In genomic region chr11:68030318-68031135, GRCh38 we compare ENCODE assay signal across 1 cellular context.
TF ChIP-seq lines count a peak whose summit lies in the region.

NDUFS8 (plus strand) TSS chr11:68030681; CDS start chr11:68032152, 1,471 bp downstream.

TF ChIP-seq in K562, 482 proteins besides CTCF, POLR2A, EP300 and RAD21 (continued from another document and continues in another):
- no peak for TF ChIP-seq UBTF (IDR thresholded peaks at IDR 0.05; ENCODE audit: borderline replicate concordance in 1 of 2, low read depth in 2 of 2, low read length in 2 of 2)
- peak; percentile 97 for TF ChIP-seq PKNOX1 (IDR thresholded peaks at IDR 0.05)
- no peak for TF ChIP-seq ARID1B (IDR thresholded peaks at IDR 0.05)
- no peak for TF ChIP-seq NR4A1 (CRISPR knock-in tag; IDR thresholded peaks at IDR 0.05)
- no peak for TF ChIP-seq NR4A1 (tag; IDR thresholded peaks at IDR 0.05)
- TF ChIP-seq TBL1XR1 (IDR thresholded peaks at IDR 0.05; ENCODE audit: low read length in 2 of 2) = no peak
- peak; percentile 85 for TF ChIP-seq RBM25 (IDR thresholded peaks at IDR 0.05; ENCODE audit: low read depth, low read length, severe bottlenecking)
- TF ChIP-seq HOMEZ (CRISPR knock-in tag; IDR thresholded peaks at IDR 0.05) = no peak
- peak; percentile 75; the same call in 1 of the 2 replicates for TF ChIP-seq CREB3 (tag; conservative IDR thresholded peaks at IDR 0.05; ENCODE audit: low read depth)
- no peak for TF ChIP-seq GTF3C2 (IDR thresholded peaks at IDR 0.05; ENCODE audit: borderline replicate concordance, extremely low read depth, insufficient read length)
- TF ChIP-seq OTX1 (CRISPR knock-in tag; IDR thresholded peaks at IDR 0.05) = no peak
- TF ChIP-seq THRB (CRISPR knock-in tag; conservative IDR thresholded peaks at IDR 0.05) = 0 out of 2 replicates have a peak, but pooled peaks have one; percentile 7
- TF ChIP-seq ELF2 (CRISPR knock-in tag; IDR thresholded peaks at IDR 0.05) = peak; percentile 26; the same call in 1 of the 2 replicates
- no peak for TF ChIP-seq FOXA1 (IDR thresholded peaks at IDR 0.05; ENCODE audit: borderline replicate concordance)
- peak; percentile 40; the same call in 1 of the 2 replicates for TF ChIP-seq PHB (CRISPR knock-in tag; IDR thresholded peaks at IDR 0.05)
- TF ChIP-seq DLX4 (CRISPR knock-in tag; IDR thresholded peaks at IDR 0.05) = no peak
- no peak for TF ChIP-seq PHF21A (IDR thresholded peaks at IDR 0.05; ENCODE audit: borderline replicate concordance, low read depth)
- TF ChIP-seq CBFA2T3 (IDR thresholded peaks at IDR 0.05) = no peak
- no peak for TF ChIP-seq KAT2B (IDR thresholded peaks at IDR 0.05; ENCODE audit: low read depth, low read length)
- TF ChIP-seq FOXJ2 (tag; IDR thresholded peaks at IDR 0.05) = no peak
- TF ChIP-seq GTF2A2 (tag; IDR thresholded peaks at IDR 0.05) = no peak
- TF ChIP-seq XRCC3 (IDR thresholded peaks at IDR 0.05) = no peak
- peak; percentile 97 to 98 for TF ChIP-seq NRF1 (conservative IDR thresholded peaks at IDR 0.05 in 1 of 2, IDR thresholded peaks at IDR 0.05 in 1 of 2)
- TF ChIP-seq ZNF408 (CRISPR knock-in tag; IDR thresholded peaks at IDR 0.05; ENCODE audit: low read depth) = no peak
- no peak; a peak in 2 of 4 replicates for TF ChIP-seq SIN3A (IDR thresholded peaks at IDR 0.05; ENCODE audit: borderline replicate concordance in 2 of 2, control insufficient read depth in 1 of 2, low read depth in 2 of 2, low read length in 2 of 2)
- no peak for TF ChIP-seq HMG20B (CRISPR knock-in tag; IDR thresholded peaks at IDR 0.05)
- TF ChIP-seq E2F4 (CRISPR knock-in tag; IDR thresholded peaks at IDR 0.05; ENCODE audit: low read depth) = no peak
- TF ChIP-seq THRA (IDR thresholded peaks at IDR 0.05) = no peak
- no peak for TF ChIP-seq ZNF740 (CRISPR knock-in tag; IDR thresholded peaks at IDR 0.05)
- no peak for TF ChIP-seq ZNF740 (tag; IDR thresholded peaks at IDR 0.05)
- TF ChIP-seq ERF (CRISPR knock-in tag; IDR thresholded peaks at IDR 0.05) = no peak
- TF ChIP-seq SAFB2 (IDR thresholded peaks at IDR 0.05; ENCODE audit: borderline replicate concordance, low read depth, low read length, severe bottlenecking) = no peak
- no peak for TF ChIP-seq ZNF184 (CRISPR knock-in tag; IDR thresholded peaks at IDR 0.05)
- TF ChIP-seq RERE (CRISPR knock-in tag; IDR thresholded peaks at IDR 0.05; ENCODE audit: borderline replicate concordance) = no peak
- TF ChIP-seq RBFOX2 (IDR thresholded peaks at IDR 0.05; ENCODE audit: low read depth, low read length) = peak; percentile 92
- no peak for TF ChIP-seq RHOXF2B (CRISPR knock-in tag; conservative IDR thresholded peaks at IDR 0.05)
- TF ChIP-seq ZNF778 (CRISPR knock-in tag; IDR thresholded peaks at IDR 0.05) = no peak
- TF ChIP-seq ASH1L (IDR thresholded peaks at IDR 0.05; ENCODE audit: borderline replicate concordance, low read depth, partially characterized antibody) = peak; percentile 92
- no peak for TF ChIP-seq ZNF133 (CRISPR knock-in tag; IDR thresholded peaks at IDR 0.05)
- TF ChIP-seq SRF (CRISPR knock-in tag; IDR thresholded peaks at IDR 0.05) = no peak
- TF ChIP-seq ZNF644 (tag; IDR thresholded peaks at IDR 0.05; ENCODE audit: low read depth) = no peak
- no peak for TF ChIP-seq GATAD2A (IDR thresholded peaks at IDR 0.05)
- no peak for TF ChIP-seq ZFPM2 (CRISPR knock-in tag; IDR thresholded peaks at IDR 0.05)
- no peak for TF ChIP-seq PYGO2 (tag; IDR thresholded peaks at IDR 0.05)
- no peak for TF ChIP-seq ZC3H4 (CRISPR knock-in tag; IDR thresholded peaks at IDR 0.05; ENCODE audit: borderline replicate concordance)
- no peak for TF ChIP-seq DDX20 (tag; IDR thresholded peaks at IDR 0.05; ENCODE audit: low read depth)
- TF ChIP-seq CBFB (CRISPR knock-in tag; IDR thresholded peaks at IDR 0.05) = no peak
- TF ChIP-seq YBX1 (IDR thresholded peaks at IDR 0.05) = no peak
